ENCODE assay signal across 27 cellular contexts in genomic region chr6:46024122-46024769, GRCh38. TPM values are rescaled to one million over a fixed set of nuclear protein-coding genes. Genes with fewer than 3 reads are reported as not detected.
DNase-seq lines count a peak whose midpoint lies in the region; ATAC-seq, FAIRE-seq and TF ChIP-seq lines count a peak whose summit lies in the region.
"Had no signal": no experiment of that assay in that cellular context is flagged by ENCODE, and none has a peak within 500 bp of the region (broad histone marks: within the 10 kb centered on the region; RNA-seq: fewer than 3 reads in every experiment).

No MANE protein-coding gene starts in this region.

- POLR2A ChIA-PET in H1 (lab: Charles Lee; ENCODE audit: partially characterized antibody) = no interaction called here

- H3K27me3 ChIP-seq in heart left ventricle = no peaks in the 10 kb centered on the region
- H3K27me3 ChIP-seq in H1 (replicated peaks in 1 of 4; ENCODE audit: control insufficient read depth in 3 of 4, extremely low read depth in 1 of 4, insufficient read depth in 3 of 4, low read length in 3 of 4) = peaks cover 0 to 1% (median 0%) of the 10 kb centered on the region in 4 experiments; a peak in 1 of 7 replicates
- no peaks in the 10 kb centered on the region for H3K27me3 ChIP-seq in psoas muscle (ENCODE audit: insufficient read depth in 3 of 3, low read length in 2 of 3)
- no peaks in the 10 kb centered on the region for H3K27me3 ChIP-seq in MM.1S (replicated peaks; ENCODE audit: insufficient read depth, low read length)

- no peak overlapping the region for H3K18ac ChIP-seq in H1 (ENCODE audit: extremely low read depth, low read length)

- H3K9me3 ChIP-seq in heart left ventricle = no peaks in the 10 kb centered on the region
- no peaks in the 10 kb centered on the region for H3K9me3 ChIP-seq in H1 (ENCODE audit: insufficient read depth in 2 of 2, low read depth in 1 of 2, low read length in 1 of 2)
- no peaks in the 10 kb centered on the region for H3K9me3 ChIP-seq in psoas muscle
- no peaks in the 10 kb centered on the region for H3K9me3 ChIP-seq in MM.1S (replicated peaks; ENCODE audit: insufficient read depth, low read length)

- peaks cover 0 to 7% (median 0%) of the 10 kb centered on the region in 12 donors for H3K4me1 ChIP-seq in heart left ventricle
- H3K4me1 ChIP-seq in H1 (replicated peaks in 1 of 4; ENCODE audit: control insufficient read depth in 3 of 4, insufficient read depth in 4 of 4, low read length in 3 of 4) = no peaks in the 10 kb centered on the region
- peaks cover 16% of the 10 kb centered on the region for H3K4me1 ChIP-seq in psoas muscle
- no peaks in the 10 kb centered on the region for H3K4me1 ChIP-seq in MM.1S (ENCODE audit: low read length)

- TF ChIP-seq RAD21 in H1 (IDR thresholded peaks at IDR 0.05 in 1 of 2, conservative IDR thresholded peaks at IDR 0.05 in 1 of 2; ENCODE audit: low read depth in 2 of 2, low read length in 2 of 2) = no peak

- CTCF ChIA-PET in H1 (lab: Charles Lee; ENCODE audit: partially characterized antibody) = no interaction called here

- H3K36me3 ChIP-seq in heart left ventricle (no peaks in the 10 kb centered on the region), H1 (ENCODE audit: control insufficient read depth in 2 of 4, insufficient read depth in 4 of 4, low read length in 3 of 4) (no peaks in the 10 kb centered on the region), psoas muscle (ENCODE audit: insufficient read depth in 1 of 2, low read depth in 1 of 2) (no peaks in the 10 kb centered on the region), MM.1S (replicated peaks; ENCODE audit: insufficient read depth, low read length) (no peaks in the 10 kb centered on the region)

- H3K79me2 ChIP-seq in H1 (ENCODE audit: control insufficient read depth in 1 of 2, insufficient read depth in 2 of 2, low read length in 2 of 2) (no peaks in the 10 kb centered on the region), MM.1S (ENCODE audit: low read length) (no peaks in the 10 kb centered on the region)

- no peaks in the 10 kb centered on the region for H3F3A ChIP-seq in MM.1S (ENCODE audit: insufficient read depth, low read length)

- no peak for TF ChIP-seq POLR2A in heart left ventricle (IDR thresholded peaks at IDR 0.05)
- TF ChIP-seq POLR2A in H1 (IDR thresholded peaks at IDR 0.05; ENCODE audit: control extremely low read depth in 1 of 2, low read depth in 2 of 2, low read length in 2 of 2) = no peak

- no peak overlapping the region for H2BK12ac ChIP-seq in H1 (ENCODE audit: low read depth, low read length)

- no peak overlapping the region for H2BK120ac ChIP-seq in H1 (replicated peaks; ENCODE audit: low read depth, low read length)

- H4K20me1 ChIP-seq in H1 (replicated peaks in 1 of 2; ENCODE audit: control insufficient read depth in 1 of 2, insufficient read depth in 2 of 2, low read length in 2 of 2) (no peaks in the 10 kb centered on the region), MM.1S (ENCODE audit: insufficient read depth, low read length) (no peaks in the 10 kb centered on the region)

- H3K4me2 ChIP-seq in H1 (ENCODE audit: insufficient read depth in 1 of 2, low read depth in 2 of 2, low read length in 2 of 2) (no peak overlapping the region), MM.1S (ENCODE audit: low read depth, low read length) (no peak overlapping the region)

- H3K27ac ChIP-seq in heart left ventricle (no peak overlapping the region), H1 (ENCODE audit: low read depth, low read length) (no peak overlapping the region), psoas muscle (peak overlapping the region; percentile 17), MM.1S (ENCODE audit: low read length) (no peak overlapping the region)

- no peak overlapping the region for H2BK20ac ChIP-seq in H1 (ENCODE audit: low read length)

- no peak overlapping the region for H3K23ac ChIP-seq in H1 (ENCODE audit: insufficient read length)

- no peak overlapping the region for H2AFZ ChIP-seq in H1 (ENCODE audit: low read length)
- H2AFZ ChIP-seq in MM.1S (ENCODE audit: low read length) = no peak overlapping the region

- intact Hi-C loops in left cardiac atrium (cut with DNase I) (no loop called here), heart left ventricle (cut with DNase I) (no loop called here), psoas muscle (cut with DNase I) (no loop called here)

- TF ChIP-seq EP300 in H1 (IDR thresholded peaks at IDR 0.05; ENCODE audit: borderline replicate concordance in 1 of 2, low read depth in 2 of 2, low read length in 2 of 2) = no peak

- H4K5ac ChIP-seq in H1 (ENCODE audit: insufficient read length, low read depth, low read length) = no peak overlapping the region

- no peak overlapping the region for H3K4me3 ChIP-seq in heart left ventricle
- no peak overlapping the region for H3K4me3 ChIP-seq in H1 (ENCODE audit: extremely low read depth in 1 of 4, insufficient read depth in 2 of 4, low read depth in 3 of 4, low read length in 4 of 4)
- H3K4me3 ChIP-seq in psoas muscle = no peak overlapping the region
- no peak overlapping the region for H3K4me3 ChIP-seq in MM.1S (ENCODE audit: low read length)

- no peaks in the 10 kb centered on the region for H3K9me2 ChIP-seq in MM.1S (replicated peaks; ENCODE audit: insufficient read depth, low read length)

- H3K23me2 ChIP-seq in H1 (ENCODE audit: low read depth, low read length) = no peaks in the 10 kb centered on the region

- H3K4ac ChIP-seq in H1 (replicated peaks; ENCODE audit: insufficient read length, low read depth, low read length) = no peak overlapping the region

- H3K79me1 ChIP-seq in H1 (ENCODE audit: low read depth, low read length) = no peaks in the 10 kb centered on the region

- no peak overlapping the region for H2BK15ac ChIP-seq in H1 (ENCODE audit: low read length)

- H2AK5ac ChIP-seq in H1 (ENCODE audit: low read depth, low read length) = no peak overlapping the region

- WGBS in heart left ventricle, 4 donors = 88 to 93% (median 89%) methylated on average over 1 of the region's 1 CpG
- WGBS in H1 (ENCODE audit: extremely low coverage in 1 of 2, insufficient coverage in 1 of 2, insufficient read length in 1 of 2, insufficient replicate concordance in 2 of 2, low coverage in 1 of 2, low lambda C conversion rate in 2 of 2, missing lambda C conversion rate in 1 of 2), 2 experiments = 85% methylated on average over 1 of the region's 1 CpG; no CpG with 5 or more reads in 1 of the 2 experiments
- WGBS in psoas muscle, 3 donors = 51 to 74% (median 52%) methylated on average over 1 of the region's 1 CpG

- no peak overlapping the region for H3K14ac ChIP-seq in H1 (ENCODE audit: insufficient read length)

- ATAC-seq in left cardiac atrium (peak; percentile 20 to 43), heart left ventricle (no peak), psoas muscle (peak in 2 of 4 donors; percentile 70 to 71), GM21576 (IDR thresholded peaks at IDR 0.05; ENCODE audit: unreplicated experiment) (no peak)
- ATAC-seq: PC-3, SK-N-SH treated with all-trans-retinoic acid at 6 μM for 48 hours had no signal

- no peak for DNase-seq in left cardiac atrium
- no peak for DNase-seq in heart left ventricle
- no peak for DNase-seq in H1 (ENCODE audit: low read depth in 1 of 2, low spot score in 2 of 2)
- DNase-seq in psoas muscle = no peak
- DNase-seq in activated T-cell treated with anti-CD3 and anti-CD28 coated beads, Interleukin-2, amount 50 U/mL, for 48 hours = no peak
- DNase-seq in MM.1S = no peak
- DNase-seq in activated gamma-delta T cell treated with Interleukin-2 at 50 U/mL for 16 hours = no peak
- DNase-seq: CD4-positive, alpha-beta memory T cell; DMS53; EL; HFFc6; Kasumi-1; NCI-H1105 treated with DMSO at 0.1 percent for 48 hours; NCI-H1694; NCI-H2227 treated with DMSO at 0.1 percent for 48 hours; NCI-H524; NCI-H82; PC-3; RPMI8226; SIG-M5 had no signal

- H4K91ac ChIP-seq in H1 (replicated peaks; ENCODE audit: insufficient read length, low read length) = no peak overlapping the region

- H3K9ac ChIP-seq in H1 (replicated peaks in 1 of 4; ENCODE audit: extremely low read depth in 1 of 4, low read depth in 3 of 4, low read length in 3 of 4) (no peak overlapping the region), MM.1S (ENCODE audit: low read length) (no peak overlapping the region)

- H2BK5ac ChIP-seq in H1 (ENCODE audit: low read depth, low read length) = no peak overlapping the region

- no peak overlapping the region for H4K8ac ChIP-seq in H1 (ENCODE audit: extremely low read depth, insufficient read depth, low read length)

- no peak for TF ChIP-seq CTCF in heart left ventricle (IDR thresholded peaks at IDR 0.05)
- no peak for TF ChIP-seq CTCF in H1 (IDR thresholded peaks at IDR 0.05; ENCODE audit: control extremely low read depth in 1 of 3, insufficient read depth in 1 of 3, low read depth in 1 of 3, low read length in 3 of 3)
- TF ChIP-seq CTCF in psoas muscle (IDR thresholded peaks at IDR 0.05) = no peak
- TF ChIP-seq CTCF in MM.1S (IDR thresholded peaks at IDR 0.05; ENCODE audit: low read length) = no peak

- no peak overlapping the region for H3K56ac ChIP-seq in H1 (replicated peaks; ENCODE audit: insufficient read length, low read depth, low read length)

- FAIRE-seq in H1 (lab: Jason Lieb, UNC) = no peak
- FAIRE-seq: GM12891, GM18507 had no signal

TF ChIP-seq in H1, 55 proteins besides CTCF, POLR2A, EP300 and RAD21 (continues in another document):
- no peak for TF ChIP-seq KDM4A (IDR thresholded peaks at IDR 0.05; ENCODE audit: low read depth, low read length, severe bottlenecking)
- TF ChIP-seq KDM5A (IDR thresholded peaks at IDR 0.05; ENCODE audit: low read length) = no peak
- no peak for TF ChIP-seq SIRT6 (IDR thresholded peaks at IDR 0.05; ENCODE audit: low read length)

RNA-seq across cellular contexts. Expression of gene CLIC5, which starts 8.6 kb away (rescaled TPM):
- total RNA-seq in left cardiac atrium (100 to 1,000 TPM in 1 of 2 donors, 10 to 100 TPM in 1; 92.1 to 109 TPM), heart left ventricle (100 to 1,000 TPM; 213 to 381 (median 247) TPM), psoas muscle (100 to 1,000 TPM; 166 to 285 (median 211) TPM)
- polyA plus RNA-seq in heart left ventricle (10 to 100 TPM; 63.0 to 63.2 TPM), H1 (2011; rRNA removed) (0.12 and 0.24 TPM in 2 replicates), psoas muscle (10 to 100 TPM; 30.2 to 84.5 (median 82.4) TPM)
- 0.15 TPM in 1 of 2 replicates, not detected in the other for total RNA-seq in H1 (2021; fragmentation: NEBNext Ultra II Directional; extraction: Animal tissue kit (Norgen Biotek cat#: 25700))
- 0.13 TPM for polyA plus RNA-seq in H1 (2011; cell fraction: cytosol; rRNA removed)
- polyA plus RNA-seq in H1 (2011; cell fraction: nucleus; rRNA removed) = 0.24 TPM
- 0.06 to 0.20 TPM (median 0.14 TPM) in 4 replicates for polyA plus RNA-seq in H1 (2012, experiment 1 of 2)
- 0.08 TPM for polyA plus RNA-seq in H1 (2012, experiment 2 of 2)
- 0.06 TPM for polyA plus RNA-seq in H1 (2013, experiment 1 of 2)
- polyA plus RNA-seq in H1 (2013, experiment 2 of 2) = 0.04 TPM
- 0.02 and 0.06 TPM in 2 replicates for polyA minus RNA-seq in H1 (2011; rRNA and poly(A)+ RNA removed)
- not detected for polyA minus RNA-seq in H1 (2011; cell fraction: cytosol; rRNA and poly(A)+ RNA removed)
- polyA minus RNA-seq in H1 (2011; cell fraction: nucleus; rRNA and poly(A)+ RNA removed) = 0.40 TPM
- total RNA-seq: A172, H4, HFFc6, PC-3 had no signal
- polyA plus RNA-seq: BJ had no signal

Comparison
In these comparisons a context has a peak if more than half of its experiments do, and no peak if none do; other contexts are left out.
1. ATAC-seq: peak in left cardiac atrium (2 of 2); none in heart left ventricle (0 of 4) and GM21576 (single experiment).
2. RNA of gene CLIC5, which starts 8.6 kb away (total RNA-seq): 213 to 381 TPM in heart left ventricle, 166 to 285 TPM in psoas muscle and 92.1 to 109 TPM in left cardiac atrium; 0.15 TPM in H1; every median in the first group is over 10 times any median in the second.